14 cellular contexts compared by ENCODE assay signal in genomic region chr3:134334231-134334900, GRCh38. TPM values are rescaled to one million over a fixed set of nuclear protein-coding genes. Genes with fewer than 3 reads are reported as not detected.
DNase-seq lines count a peak whose midpoint lies in the region; ATAC-seq, FAIRE-seq and TF ChIP-seq lines count a peak whose summit lies in the region.
"Had no signal": no experiment of that assay in that cellular context is flagged by ENCODE, and none has a peak within 500 bp of the region (broad histone marks: within the 10 kb centered on the region; RNA-seq: fewer than 3 reads in every experiment).

No MANE protein-coding gene starts in this region.

- H3K9ac ChIP-seq in neural progenitor cell, result no peak overlapping the region
- H3K9ac ChIP-seq in Karpas-422 (ENCODE audit: low read length), result no peak overlapping the region

- TF ChIP-seq CTCF in RWPE2 (IDR thresholded peaks at IDR 0.05; ENCODE audit: poor library complexity, severe bottlenecking) (no peak), esophagus squamous epithelium (IDR thresholded peaks at IDR 0.05) (no peak), neural progenitor cell (IDR thresholded peaks at IDR 0.05) (no peak)

- ATAC-seq in RWPE2 (ENCODE audit: low read depth) (no peak), GM21576 (IDR thresholded peaks at IDR 0.05; ENCODE audit: unreplicated experiment) (no peak)
- ATAC-seq: natural killer cell treated with Interleukin-12 subunit alpha and Interleukin-12 subunit beta and Interleukin-15 and Interleukin-18, amount 100 ng/mL, for 72 hours had no signal

- intact Hi-C loops in esophagus squamous epithelium (cut with DNase I), result no loop called here
- intact Hi-C loops in activated T-helper 1 cell treated with anti-CD3 and anti-CD28 coated beads, Interleukin-12 subunit alpha, Interleukin-12 subunit beta, Interleukin-2, Interleukin-4 antibody, amounts not matched to agents 30 ng/mL and 10 ng/mL and 1 ng/mL, durations not matched to agents 14 hours and 24 hours and 36 hours (cut with micrococcal nuclease), result no loop called here

- peaks cover 46% of the 10 kb centered on the region for H3K4me1 Mint-ChIP-seq in neural progenitor cell
- no peaks in the 10 kb centered on the region for H3K4me1 Mint-ChIP-seq in activated T-helper 1 cell treated with anti-CD3 and anti-CD28 coated beads, Interleukin-12 subunit alpha, Interleukin-12 subunit beta, Interleukin-2, Interleukin-4 antibody, amounts not matched to agents 30 ng/mL and 10 ng/mL and 1 ng/mL, durations not matched to agents 14 hours and 24 hours and 36 hours (ENCODE audit: low read depth)
- H3K4me1 Mint-ChIP-seq: activated naive CD8-positive, alpha-beta T cell treated with anti-CD3 and anti-CD28 coated beads, Interleukin-2, amount 10 ng/mL, durations not matched to agents 7 days and 5 days had no signal

- H4K20me1 ChIP-seq in neural progenitor cell (ENCODE audit: low read depth) (no peaks in the 10 kb centered on the region), Karpas-422 (ENCODE audit: insufficient read depth, low read depth, low read length) (no peaks in the 10 kb centered on the region)

- no peaks in the 10 kb centered on the region for H3K36me3 Mint-ChIP-seq in neural progenitor cell
- H3K36me3 Mint-ChIP-seq in activated T-helper 1 cell treated with anti-CD3 and anti-CD28 coated beads, Interleukin-12 subunit alpha, Interleukin-12 subunit beta, Interleukin-2, Interleukin-4 antibody, amounts not matched to agents 30 ng/mL and 10 ng/mL and 1 ng/mL, durations not matched to agents 14 hours and 24 hours and 36 hours (ENCODE audit: low read depth), result no peaks in the 10 kb centered on the region
- H3K36me3 Mint-ChIP-seq: activated naive CD8-positive, alpha-beta T cell treated with anti-CD3 and anti-CD28 coated beads, Interleukin-2, amount 10 ng/mL, durations not matched to agents 7 days and 5 days; natural killer cell treated with Interleukin-12 subunit alpha and Interleukin-12 subunit beta and Interleukin-15 and Interleukin-18, amount 100 ng/mL, for 72 hours had no signal

- no peaks in the 10 kb centered on the region for H3K9me3 Mint-ChIP-seq in neural progenitor cell
- H3K9me3 Mint-ChIP-seq in activated T-helper 1 cell treated with anti-CD3 and anti-CD28 coated beads, Interleukin-12 subunit alpha, Interleukin-12 subunit beta, Interleukin-2, Interleukin-4 antibody, amounts not matched to agents 30 ng/mL and 10 ng/mL and 1 ng/mL, durations not matched to agents 14 hours and 24 hours and 36 hours, result no peaks in the 10 kb centered on the region
- H3K9me3 Mint-ChIP-seq: activated naive CD8-positive, alpha-beta T cell treated with anti-CD3 and anti-CD28 coated beads, Interleukin-2, amount 10 ng/mL, durations not matched to agents 7 days and 5 days; natural killer cell treated with Interleukin-12 subunit alpha and Interleukin-12 subunit beta and Interleukin-15 and Interleukin-18, amount 100 ng/mL, for 72 hours had no signal

- peaks cover 11% of the 10 kb centered on the region for H3K27me3 Mint-ChIP-seq in neural progenitor cell (ENCODE audit: insufficient read depth, low read depth)
- no peaks in the 10 kb centered on the region for H3K27me3 Mint-ChIP-seq in activated T-helper 1 cell treated with anti-CD3 and anti-CD28 coated beads, Interleukin-12 subunit alpha, Interleukin-12 subunit beta, Interleukin-2, Interleukin-4 antibody, amounts not matched to agents 30 ng/mL and 10 ng/mL and 1 ng/mL, durations not matched to agents 14 hours and 24 hours and 36 hours (ENCODE audit: insufficient read depth)

- H3K27ac ChIP-seq in RWPE2 (ENCODE audit: poor library complexity, severe bottlenecking) (peak overlapping the region; percentile 100), esophagus squamous epithelium (peak overlapping the region; percentile 65 to 84 (median 80)), neural progenitor cell (peak overlapping the region; percentile 91), Karpas-422 (ENCODE audit: low read length) (no peak overlapping the region)

- TF ChIP-seq POLR2A in esophagus squamous epithelium (IDR thresholded peaks at IDR 0.05), result no peak

- no peaks in the 10 kb centered on the region for H3K9me2 ChIP-seq in Karpas-422 (replicated peaks; ENCODE audit: insufficient read depth, low read length)

- peaks cover 21% of the 10 kb centered on the region for H3F3A ChIP-seq in neural progenitor cell (ENCODE audit: low read depth)

- DNase-seq in RWPE2 (ENCODE audit: low spot score), result no peak
- DNase-seq in esophagus squamous epithelium (lab: John Stamatoyannopoulos, UW), result no peak
- no peak for DNase-seq in neural progenitor cell (ENCODE audit: low spot score)
- DNase-seq in urothelium cell line (ENCODE audit: low spot score), result no peak
- no peak for DNase-seq in Karpas-422
- no peak for DNase-seq in activated T-helper 1 cell treated with anti-CD3 and anti-CD28 coated beads, Interleukin-12 subunit alpha, Interleukin-12 subunit beta, Interleukin-2, Interleukin-4 antibody, amounts not matched to agents 30 ng/mL and 10 ng/mL and 1 ng/mL, durations not matched to agents 14 hours and 24 hours and 36 hours (ENCODE audit: low spot score)
- DNase-seq in hepatic stellate cell (ENCODE audit: low spot score), result no peak
- DNase-seq: activated CD4-positive, alpha-beta T cell treated with anti-CD3 and anti-CD28 coated beads for 1 hour; activated naive CD8-positive, alpha-beta T cell treated with anti-CD3 and anti-CD28 coated beads, Interleukin-2, amount 10 ng/mL, durations not matched to agents 7 days and 5 days; DND-41; NCI-H1436 had no signal

- H3K4me3 ChIP-seq in RWPE2 (ENCODE audit: severe bottlenecking) (no peak overlapping the region), esophagus squamous epithelium (no peak overlapping the region), neural progenitor cell (no peak overlapping the region), Karpas-422 (ENCODE audit: low read length) (no peak overlapping the region)

- H3K27me3 ChIP-seq in RWPE2 (ENCODE audit: insufficient read depth, poor library complexity, severe bottlenecking), result no peaks in the 10 kb centered on the region
- no peaks in the 10 kb centered on the region for H3K27me3 ChIP-seq in esophagus squamous epithelium
- H3K27me3 ChIP-seq in neural progenitor cell, result no peaks in the 10 kb centered on the region
- no peaks in the 10 kb centered on the region for H3K27me3 ChIP-seq in Karpas-422 (ENCODE audit: low read length)

- peak overlapping the region; percentile 70 for H3K4me2 ChIP-seq in neural progenitor cell
- no peak overlapping the region for H3K4me2 ChIP-seq in Karpas-422 (ENCODE audit: low read depth, low read length, poor library complexity, severe bottlenecking)

- WGBS in esophagus squamous epithelium, 2 donors, result 66 to 71% methylated on average over 1 to 2 of the region's 3 CpGs

- H3K4me1 ChIP-seq in RWPE2 (ENCODE audit: insufficient read depth, poor library complexity, severe bottlenecking) (peaks cover 57% of the 10 kb centered on the region), esophagus squamous epithelium (peaks cover 44 to 97% (median 63%) of the 10 kb centered on the region in 3 donors), neural progenitor cell (peaks cover 44% of the 10 kb centered on the region), Karpas-422 (ENCODE audit: low read length) (no peaks in the 10 kb centered on the region)

- H3K9me3 ChIP-seq in RWPE2 (ENCODE audit: severe bottlenecking), result no peaks in the 10 kb centered on the region
- H3K9me3 ChIP-seq in esophagus squamous epithelium, result no peaks in the 10 kb centered on the region
- no peaks in the 10 kb centered on the region for H3K9me3 ChIP-seq in neural progenitor cell (ENCODE audit: low read depth)
- no peaks in the 10 kb centered on the region for H3K9me3 ChIP-seq in Karpas-422 (ENCODE audit: low read length)

- peak; percentile 13 for FAIRE-seq in urothelium cell line (lab: Jason Lieb, UNC)
- FAIRE-seq: H54 had no signal

- no peaks in the 10 kb centered on the region for H3K36me3 ChIP-seq in RWPE2 (ENCODE audit: low read depth)
- no peaks in the 10 kb centered on the region for H3K36me3 ChIP-seq in esophagus squamous epithelium
- no peaks in the 10 kb centered on the region for H3K36me3 ChIP-seq in neural progenitor cell
- H3K36me3 ChIP-seq in Karpas-422 (ENCODE audit: insufficient read depth, low read length), result no peaks in the 10 kb centered on the region

- H3K4me3 Mint-ChIP-seq in neural progenitor cell, result no peak overlapping the region
- H3K4me3 Mint-ChIP-seq in activated T-helper 1 cell treated with anti-CD3 and anti-CD28 coated beads, Interleukin-12 subunit alpha, Interleukin-12 subunit beta, Interleukin-2, Interleukin-4 antibody, amounts not matched to agents 30 ng/mL and 10 ng/mL and 1 ng/mL, durations not matched to agents 14 hours and 24 hours and 36 hours, result no peak overlapping the region
- H3K4me3 Mint-ChIP-seq: activated naive CD8-positive, alpha-beta T cell treated with anti-CD3 and anti-CD28 coated beads, Interleukin-2, amount 10 ng/mL, durations not matched to agents 7 days and 5 days; natural killer cell treated with Interleukin-12 subunit alpha and Interleukin-12 subunit beta and Interleukin-15 and Interleukin-18, amount 100 ng/mL, for 72 hours had no signal

- H3K27ac Mint-ChIP-seq in neural progenitor cell, result peak overlapping the region; percentile 59
- H3K27ac Mint-ChIP-seq in activated T-helper 1 cell treated with anti-CD3 and anti-CD28 coated beads, Interleukin-12 subunit alpha, Interleukin-12 subunit beta, Interleukin-2, Interleukin-4 antibody, amounts not matched to agents 30 ng/mL and 10 ng/mL and 1 ng/mL, durations not matched to agents 14 hours and 24 hours and 36 hours, result no peak overlapping the region
- H3K27ac Mint-ChIP-seq: activated naive CD8-positive, alpha-beta T cell treated with anti-CD3 and anti-CD28 coated beads, Interleukin-2, amount 10 ng/mL, durations not matched to agents 7 days and 5 days; natural killer cell treated with Interleukin-12 subunit alpha and Interleukin-12 subunit beta and Interleukin-15 and Interleukin-18, amount 100 ng/mL, for 72 hours had no signal

- H3K79me2 ChIP-seq in neural progenitor cell (ENCODE audit: low read depth) (no peaks in the 10 kb centered on the region), Karpas-422 (ENCODE audit: low read length) (no peaks in the 10 kb centered on the region)

- H2AFZ ChIP-seq in neural progenitor cell (replicated peaks), result no peak overlapping the region
- no peak overlapping the region for H2AFZ ChIP-seq in Karpas-422 (ENCODE audit: low read length)

RNA-seq across cellular contexts. Expression of gene AMOTL2, which starts 39.9 kb away (rescaled TPM):
- total RNA-seq in esophagus squamous epithelium (10 to 100 TPM; 54.5 to 99.0 (median 59.1) TPM), neural progenitor cell (ENCODE audit: low replicate concordance) (62.9 and 121 TPM in 2 replicates)
- total RNA-seq in Karpas-422 (2014; rRNA removed; shearing (Covaris generic); ENCODE audit: low replicate concordance), result not detected in 2 replicates
- not detected in 2 replicates for total RNA-seq in activated T-helper 1 cell treated with anti-CD3 and anti-CD28 coated beads, Interleukin-12 subunit alpha, Interleukin-12 subunit beta, Interleukin-2, Interleukin-4 antibody, amounts not matched to agents 30 ng/mL and 10 ng/mL and 1 ng/mL, durations not matched to agents 14 hours and 24 hours and 36 hours
- total RNA-seq: activated naive CD8-positive, alpha-beta T cell treated with anti-CD3 and anti-CD28 coated beads, Interleukin-2, amount 10 ng/mL, durations not matched to agents 7 days and 5 days; natural killer cell treated with Interleukin-12 subunit alpha and Interleukin-12 subunit beta and Interleukin-15 and Interleukin-18, amount 100 ng/mL, for 72 hours had no signal

Comparison
In these comparisons a context has a peak if more than half of its experiments do, and no peak if none do; other contexts are left out.
1. RNA of gene AMOTL2, which starts 39.9 kb away (total RNA-seq): 54.5 to 99.0 TPM in esophagus squamous epithelium and 62.9 to 121 TPM in neural progenitor cell; not detected in Karpas-422 and not detected in activated T-helper 1 cell treated with anti-CD3 and anti-CD28 coated beads, Interleukin-12 subunit alpha, Interleukin-12 subunit beta, Interleukin-2, Interleukin-4 antibody, amounts not matched to agents 30 ng/mL and 10 ng/mL and 1 ng/mL, durations not matched to agents 14 hours and 24 hours and 36 hours; every median in the first group is over 10 times any median in the second.